Comparison of ENCODE assay signal across 14 cellular contexts in genomic region chr11:105109855-105110750, GRCh38. TPM values are rescaled to one million over a fixed set of nuclear protein-coding genes. Genes with fewer than 3 reads are reported as not detected.
DNase-seq lines count a peak whose midpoint lies in the region; ATAC-seq and TF ChIP-seq lines count a peak whose summit lies in the region.
"Had no signal": no experiment of that assay in that cellular context is flagged by ENCODE, and none has a peak within 500 bp of the region (broad histone marks: within the 10 kb centered on the region; RNA-seq: fewer than 3 reads in every experiment).

No MANE protein-coding gene starts in this region.

- TF ChIP-seq CTCF in right atrium auricular region (IDR thresholded peaks at IDR 0.05) (no peak), breast epithelium (IDR thresholded peaks at IDR 0.05) (no peak), upper lobe of left lung (IDR thresholded peaks at IDR 0.05) (no peak)

- H3K27me3 ChIP-seq in right atrium auricular region (no peaks in the 10 kb centered on the region), breast epithelium (no peaks in the 10 kb centered on the region), upper lobe of left lung (no peaks in the 10 kb centered on the region)
- H3K27me3 ChIP-seq: vagina had no signal

- 29% methylated on average over 8 of the region's 8 CpGs for WGBS in upper lobe of left lung, 2 donors

- H3K9me3 ChIP-seq in right atrium auricular region (no peaks in the 10 kb centered on the region), breast epithelium (no peaks in the 10 kb centered on the region), upper lobe of left lung (no peaks in the 10 kb centered on the region)
- H3K9me3 ChIP-seq: vagina had no signal

- TF ChIP-seq EP300 in upper lobe of left lung (IDR thresholded peaks at IDR 0.05): no peak

- H3K36me3 ChIP-seq in right atrium auricular region (no peaks in the 10 kb centered on the region), breast epithelium (no peaks in the 10 kb centered on the region), upper lobe of left lung (no peaks in the 10 kb centered on the region)
- H3K36me3 ChIP-seq: vagina had no signal

- DNase-seq in Right ventricle myocardium superior (no peak), right atrium auricular region (ENCODE audit: low spot score) (no peak), breast epithelium (ENCODE audit: low spot score in 2 of 2) (no peak), kidney glomerular epithelial cell (lab: John Stamatoyannopoulos, UW) (peak; percentile 39), upper lobe of left lung (no peak), occipital lobe (lab: John Stamatoyannopoulos, UW) (no peak), NCI-H748 (lab: John Stamatoyannopoulos, UW; ENCODE audit: unreplicated experiment) (no peak)
- DNase-seq: activated CD4-positive, alpha-beta T cell treated with anti-CD3 and anti-CD28 coated beads, Interleukin-2, amount 50 U/mL, for 48 hours; activated naive CD4-positive, alpha-beta T cell treated with anti-CD3 and anti-CD28 coated beads, Interleukin-2, amount 10 ng/mL, durations not matched to agents 7 days and 5 days; effector memory CD4-positive, alpha-beta T cell; H9 had no signal

- H3K27ac ChIP-seq in right atrium auricular region: no peak overlapping the region
- peak overlapping the region; percentile 40 to 48 for H3K27ac ChIP-seq in breast epithelium
- peak overlapping the region in 3 of 4 donors; percentile 7 to 54 (median 25) for H3K27ac ChIP-seq in upper lobe of left lung
- H3K27ac ChIP-seq: parathyroid adenoma, vagina had no signal

- intact Hi-C loops in Right ventricle myocardium superior (cut with DNase I): no loop called here
- intact Hi-C loops in breast epithelium (cut with DNase I; ENCODE audit: low total_unique reads): no loop called here

- H3K4me3 ChIP-seq in right atrium auricular region: no peak overlapping the region
- H3K4me3 ChIP-seq in breast epithelium: peak overlapping the region in 1 of 3 donors; percentile 44
- no peak overlapping the region for H3K4me3 ChIP-seq in upper lobe of left lung
- H3K4me3 ChIP-seq: vagina had no signal

- TF ChIP-seq POLR2A in breast epithelium (IDR thresholded peaks at IDR 0.05): no peak
- TF ChIP-seq POLR2A in upper lobe of left lung (IDR thresholded peaks at IDR 0.05): no peak

- no peaks in the 10 kb centered on the region for H3K4me1 ChIP-seq in right atrium auricular region
- H3K4me1 ChIP-seq in breast epithelium: no peaks in the 10 kb centered on the region
- peaks cover 5 to 12% (median 8%) of the 10 kb centered on the region in 4 donors for H3K4me1 ChIP-seq in upper lobe of left lung
- H3K4me1 ChIP-seq: parathyroid adenoma had no signal

- ATAC-seq in Right ventricle myocardium superior (ENCODE audit: poor library complexity): peak; percentile 22
- peak in 1 of 2 donors; percentile 54 for ATAC-seq in upper lobe of left lung (ENCODE audit: low FRiP score in 2 of 2)
- ATAC-seq in GM21529 (IDR thresholded peaks at IDR 0.05; ENCODE audit: unreplicated experiment): no peak

RNA-seq across cellular contexts. Expression of gene CARD18, which starts 29.5 kb away (rescaled TPM):
- total RNA-seq in Right ventricle myocardium superior (0.81 TPM), right atrium auricular region (not detected), breast epithelium (not detected), upper lobe of left lung (not detected), occipital lobe (not detected)
- total RNA-seq: H9, vagina had no signal

Comparison
In these comparisons a context has a peak if more than half of its experiments do, and no peak if none do; other contexts are left out.
1. H3K27ac ChIP-seq: peak in breast epithelium (2 of 2) and upper lobe of left lung (3 of 4); none in right atrium auricular region (0 of 2).